1 cellular context compared by ENCODE assay signal in the genomic region with DNA sequence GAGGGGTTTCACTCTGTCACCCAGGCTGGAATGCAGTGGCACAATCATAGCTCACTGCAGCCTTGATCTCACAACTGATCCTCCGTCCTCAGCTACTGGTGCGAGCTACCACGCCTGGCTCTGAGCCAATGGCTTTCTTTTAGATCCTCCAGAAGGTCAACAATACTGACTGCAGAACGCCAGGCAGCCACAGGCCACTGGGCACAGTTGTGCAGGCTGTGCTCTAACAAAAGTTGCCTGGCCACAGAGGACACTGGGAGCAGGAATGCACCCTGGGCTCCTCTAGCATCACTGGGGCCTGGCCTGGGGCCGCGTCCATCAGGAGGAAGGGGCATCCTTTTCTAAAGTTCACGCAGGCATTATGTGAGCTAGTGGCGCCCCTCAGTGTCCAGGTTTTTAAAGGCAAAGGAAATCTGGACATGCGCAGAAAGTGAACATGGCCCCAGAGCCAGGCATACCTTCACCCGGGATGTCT.
TF ChIP-seq lines count a peak whose summit lies in the region.

No MANE protein-coding gene starts in this region.

TF ChIP-seq in K562, 482 proteins besides CTCF, POLR2A, EP300 and RAD21:
- TF ChIP-seq RBM22 (IDR thresholded peaks at IDR 0.05; ENCODE audit: low read depth, low read length, poor library complexity, severe bottlenecking) (no peak), ZNF282 (CRISPR knock-in tag; IDR thresholded peaks at IDR 0.05) (no peak), DPF2 (IDR thresholded peaks at IDR 0.05) (no peak), CTBP1 (IDR thresholded peaks at IDR 0.05; ENCODE audit: borderline replicate concordance) (peak; percentile 63; the same call in 1 of the 2 replicates), NRF1 (conservative IDR thresholded peaks at IDR 0.05 in 1 of 2, IDR thresholded peaks at IDR 0.05 in 1 of 2) (peak; percentile 66 to 71), FOXJ3 (CRISPR knock-in tag; IDR thresholded peaks at IDR 0.05) (no peak), NFIC (IDR thresholded peaks at IDR 0.05) (peak; percentile 90), SMC3 (conservative IDR thresholded peaks at IDR 0.05; ENCODE audit: insufficient read depth, low read depth, low read length) (peak; percentile 32; the same call in 1 of the 2 replicates), ATF6 (CRISPR knock-in tag; IDR thresholded peaks at IDR 0.05) (no peak), MBD2 (IDR thresholded peaks at IDR 0.05; ENCODE audit: borderline replicate concordance, low read depth) (no peak), DEAF1 (CRISPR knock-in tag; IDR thresholded peaks at IDR 0.05) (peak; percentile 42; the same call in 1 of the 2 replicates)
TF ChIP-seq in K562: peak in this region for 5.
